8 cellular contexts compared by ENCODE assay signal in the genomic region with DNA sequence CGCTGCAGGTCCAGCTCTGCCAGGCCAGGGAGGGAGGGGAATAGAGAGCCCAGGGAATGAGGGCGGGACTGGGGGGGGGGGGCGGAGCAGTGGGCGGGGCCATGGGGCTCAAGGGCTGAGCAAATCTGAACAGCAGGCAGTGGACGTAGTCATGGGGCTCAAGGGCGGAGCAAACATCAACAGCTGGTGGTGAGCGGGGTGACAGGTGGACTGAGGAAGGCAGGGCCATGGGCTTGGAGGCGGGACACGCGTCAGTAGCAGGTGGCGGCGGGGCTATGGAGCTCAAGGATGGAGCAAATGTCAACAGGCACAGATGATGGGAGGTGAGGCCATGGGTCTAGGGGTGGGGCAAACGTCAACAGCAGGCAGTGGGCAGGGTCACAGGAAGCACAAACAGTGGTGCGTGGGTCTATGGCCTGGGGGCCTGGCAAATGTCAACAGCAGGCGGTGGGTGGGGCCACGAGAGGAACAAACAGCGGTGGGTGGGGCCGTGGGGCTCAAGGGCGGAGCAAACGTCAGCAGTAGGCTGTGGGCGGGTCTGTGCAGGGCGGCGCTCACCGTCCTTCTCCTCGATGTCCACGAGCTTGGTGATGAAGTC. TPM values are rescaled to one million over a fixed set of nuclear protein-coding genes. Genes with fewer than 3 reads are reported as not detected.
DNase-seq lines count a peak whose midpoint lies in the region; ATAC-seq, FAIRE-seq and TF ChIP-seq lines count a peak whose summit lies in the region.
"Not testable (repeated sequence)": the region's sequence is repeated elsewhere in the genome, so short reads cannot be mapped to it uniquely, and the experiment has no call there.

No MANE protein-coding gene starts in this region.

- not testable (repeated sequence) for TF ChIP-seq CTCF in kidney (IDR thresholded peaks at IDR 0.05; ENCODE audit: borderline replicate concordance, extremely low read depth, insufficient read depth)

- H3K4me3 ChIP-seq in ACC112 (ENCODE audit: low read depth, low read length) (peak overlapping the region; percentile 57), kidney (ENCODE audit: low read length in 2 of 2) (peak overlapping the region; percentile 37 to 63)

- not testable (repeated sequence) for H3K36me3 ChIP-seq in ACC112 (ENCODE audit: insufficient read depth, low read length); kidney (ENCODE audit: control insufficient read depth in 1 of 2, insufficient read depth in 2 of 2, low read length in 2 of 2)

- H3K79me2 ChIP-seq in ACC112 (ENCODE audit: control insufficient read depth, insufficient read depth, low read length, unreplicated experiment), result not testable (repeated sequence)

- DNase-seq in NCI-H524 (lab: John Stamatoyannopoulos, UW) (peak; percentile 92 to 95), cerebellar cortex (ENCODE audit: low spot score) (peak; percentile 83), kidney (peak; percentile 97)
- DNase-seq in activated CD4-positive, alpha-beta T cell treated with anti-CD3 and anti-CD28 coated beads, Interleukin-2, amount 50 U/mL, for 1 hour, result peak; percentile 86
- DNase-seq in stimulated activated CD4-positive, alpha-beta T cell treated with anti-CD3 and anti-CD28 coated beads, Interleukin-12 subunit alpha, Interleukin-12 subunit beta, amount 100 ng/mL, for 48 hours (ENCODE audit: low read depth in 2 of 3, low spot score in 1 of 3), result peak; percentile 61 to 84 (median 74)

- H3K27ac ChIP-seq in ACC112 (ENCODE audit: low read depth, low read length), result not testable (repeated sequence)
- peak overlapping the region; percentile 49 to 53 for H3K27ac ChIP-seq in kidney (ENCODE audit: low read depth in 2 of 2, low read length in 2 of 2)

- peak; percentile 71 for ATAC-seq in GM19043 (IDR thresholded peaks at IDR 0.05; ENCODE audit: low read depth, unreplicated experiment)
- peak; percentile 63 for ATAC-seq in HG03159 (IDR thresholded peaks at IDR 0.05; ENCODE audit: unreplicated experiment)

- H2AFZ ChIP-seq in ACC112 (ENCODE audit: low read length, unreplicated experiment), result not testable (repeated sequence)

- FAIRE-seq in kidney (lab: Jason Lieb, UNC), result not testable (repeated sequence)

- intact Hi-C loops in kidney (cut with DNase I), result not testable (repeated sequence)

- not testable (repeated sequence) for H3K9me3 ChIP-seq in kidney (ENCODE audit: control insufficient read depth in 1 of 2, low read length in 2 of 2)

- not testable (repeated sequence) for H3K27me3 ChIP-seq in ACC112 (ENCODE audit: insufficient read depth, low read length)

- not testable (repeated sequence) for H3K4me1 ChIP-seq in ACC112 (ENCODE audit: control insufficient read depth, insufficient read depth, low read length, unreplicated experiment); kidney (ENCODE audit: control insufficient read depth in 1 of 2, insufficient read depth in 1 of 2, low read depth in 1 of 2, low read length in 2 of 2)

- H3K9ac ChIP-seq in kidney (ENCODE audit: low read length in 2 of 2), result not testable (repeated sequence)

RNA-seq across cellular contexts. Expression of a gene that starts 5.4 kb away (rescaled TPM):
- total RNA-seq in kidney, result 103 TPM
- 85.9 TPM for polyA plus RNA-seq in kidney (ENCODE audit: insufficient read depth, low read depth, low replicate concordance)

RNA-seq across cellular contexts. Expression of a gene that starts 26.3 kb away (rescaled TPM):
- 2.1 TPM for total RNA-seq in kidney
- 37.7 TPM for polyA plus RNA-seq in kidney (ENCODE audit: insufficient read depth, low read depth, low replicate concordance)

RNA-seq across cellular contexts. Expression of a gene that starts 41.4 kb away (rescaled TPM):
- not detected for total RNA-seq in kidney
- not detected for polyA plus RNA-seq in kidney (ENCODE audit: insufficient read depth, low read depth, low replicate concordance)

RNA-seq across cellular contexts. Expression of a gene that starts 43.3 kb away (rescaled TPM):
- total RNA-seq in kidney, result 41.4 TPM
- 16.3 TPM for polyA plus RNA-seq in kidney (ENCODE audit: insufficient read depth, low read depth, low replicate concordance)
